Comparison of ENCODE assay signal across 22 cellular contexts in genomic region chr6:130982941-130983456, GRCh38.
DNase-seq lines count a peak whose midpoint lies in the region; ATAC-seq and TF ChIP-seq lines count a peak whose summit lies in the region.
"Had no signal": no experiment of that assay in that cellular context is flagged by ENCODE, and none has a peak within 500 bp of the region (broad histone marks: within the 10 kb centered on the region; RNA-seq: fewer than 3 reads in every experiment).

No MANE protein-coding gene starts in this region.

- H3K4me1 ChIP-seq in HEK293 (ENCODE audit: control insufficient read depth, insufficient read depth, low read length) (peaks cover 18% of the 10 kb centered on the region), KMS-11 (ENCODE audit: low read depth, poor library complexity, severe bottlenecking) (peaks cover 29% of the 10 kb centered on the region)
- H3K4me1 ChIP-seq: tibial artery had no signal

- H3K36me3 ChIP-seq in HEK293 (ENCODE audit: control insufficient read depth in 2 of 2, insufficient read depth in 1 of 2, low read length in 2 of 2) (no peaks in the 10 kb centered on the region), KMS-11 (ENCODE audit: insufficient read depth) (no peaks in the 10 kb centered on the region)
- H3K36me3 ChIP-seq: pancreas, right atrium auricular region, tibial artery had no signal

- TF ChIP-seq CTCF in HEK293 (tag by site-specific recombination; IDR thresholded peaks at IDR 0.05) = no peak
- no peak for TF ChIP-seq CTCF in KMS-11 (conservative IDR thresholded peaks at IDR 0.05; ENCODE audit: low read depth, low read length)
- no peak for TF ChIP-seq CTCF in fibroblast of villous mesenchyme (IDR thresholded peaks at IDR 0.05; ENCODE audit: insufficient read depth, low read depth, low read length)

- no peaks in the 10 kb centered on the region for H3K27me3 ChIP-seq in KMS-11 (ENCODE audit: insufficient read depth, low read depth)
- H3K27me3 ChIP-seq: pancreas, right atrium auricular region, tibial artery had no signal

- ATAC-seq in GM18519 (IDR thresholded peaks at IDR 0.05; ENCODE audit: low FRiP score, unreplicated experiment) = peak; percentile 49
- no peak for ATAC-seq in HG03039 (IDR thresholded peaks at IDR 0.05; ENCODE audit: unreplicated experiment)
- ATAC-seq: natural killer cell; pancreas; stimulated activated naive CD8-positive, alpha-beta T cell treated with anti-CD3 and anti-CD28 coated beads, Interleukin-15, amount 100 ng/mL, for 72 hours had no signal

- peaks cover 5% of the 10 kb centered on the region; the same call in 1 of the 2 replicates for H3K79me2 ChIP-seq in KMS-11 (ENCODE audit: insufficient read depth, low read depth)

- H2AFZ ChIP-seq in KMS-11 (ENCODE audit: low read depth) = no peak overlapping the region

- CTCF ChIA-PET in HEK293 (lab: Yijun Ruan, JAX) = no interaction called here

- H3K27ac ChIP-seq in HEK293 (ENCODE audit: extremely low read depth, low read depth, low read length) = no peak overlapping the region
- no peak overlapping the region for H3K27ac ChIP-seq in KMS-11
- H3K27ac ChIP-seq: pancreas, right atrium auricular region, tibial artery had no signal

- H3K4me3 ChIP-seq in HEK293 (ENCODE audit: low read depth, low read length) = no peak overlapping the region
- no peak overlapping the region for H3K4me3 ChIP-seq in KMS-11 (IDR thresholded peaks at IDR 0.05; ENCODE audit: insufficient read depth, low read depth, low read length)
- H3K4me3 ChIP-seq in fibroblast of villous mesenchyme (ENCODE audit: low read depth, low read length) = no peak overlapping the region
- H3K4me3 ChIP-seq: pancreas, right atrium auricular region, tibial artery had no signal

- POLR2A ChIA-PET in HEK293 (lab: Yijun Ruan, JAX) = no interaction called here

- DNase-seq in fibroblast of villous mesenchyme (ENCODE audit: low read depth) (peak; percentile 94), ureter (ENCODE audit: low spot score) (no peak), NCI-H2107 (lab: John Stamatoyannopoulos, UW) (no peak), T-helper 1 cell (no peak)
- DNase-seq: activated B cell treated with CpG ODN at 0.5 μM for 24 hours; activated CD4-positive, alpha-beta memory T cell treated with anti-CD3 and anti-CD28 coated beads, Interleukin-2, amount 10 ng/mL, durations not matched to agents 7 days and 5 days; activated gamma-delta T cell; C1 segment of cervical spinal cord; Calu3; Karpas-422; midbrain; natural killer cell; NCI-H1694; NCI-H69; pancreas; stimulated activated naive CD8-positive, alpha-beta T cell treated with anti-CD3 and anti-CD28 coated beads, Interleukin-15, amount 100 ng/mL, for 72 hours; tibial artery had no signal

- 0 out of 2 replicates have a peak, but pooled peaks cover 5% of the 10 kb centered on the region for H4K20me1 ChIP-seq in KMS-11 (ENCODE audit: insufficient read depth)

- no peaks in the 10 kb centered on the region for H3K9me3 ChIP-seq in HEK293 (ENCODE audit: control insufficient read depth, insufficient read depth, low read depth, low read length)
- H3K9me3 ChIP-seq: pancreas, right atrium auricular region, tibial artery had no signal

- no peak overlapping the region for H3K9ac ChIP-seq in KMS-11

- H3K4me2 ChIP-seq in KMS-11 = peak overlapping the region; percentile 37; the same call in 1 of the 2 replicates

TF ChIP-seq in HEK293, 187 proteins besides CTCF, POLR2A, EP300 and RAD21:
- TF ChIP-seq PRDM10 (tag by site-specific recombination; IDR thresholded peaks at IDR 0.05) = 0 out of 2 replicates have a peak, but pooled peaks have one; percentile 24
- no peak for TF ChIP-seq ZNF664 (tag by site-specific recombination; IDR thresholded peaks at IDR 0.05)
- TF ChIP-seq ZBTB21 (tag by site-specific recombination; IDR thresholded peaks at IDR 0.05) = no peak
- no peak for TF ChIP-seq ZNF777 (tag by site-specific recombination; IDR thresholded peaks at IDR 0.05; ENCODE audit: borderline replicate concordance)
- TF ChIP-seq SP2 (tag by site-specific recombination; IDR thresholded peaks at IDR 0.05) = no peak
- no peak for TF ChIP-seq ZNF350 (tag by site-specific recombination; IDR thresholded peaks at IDR 0.05)
